ENCODE assay signal across 8 cellular contexts in genomic region chrX:44542567-44543325, GRCh38. TPM values are rescaled to one million over a fixed set of nuclear protein-coding genes. Genes with fewer than 3 reads are reported as not detected.
DNase-seq lines count a peak whose midpoint lies in the region; ATAC-seq and TF ChIP-seq lines count a peak whose summit lies in the region.

Gene FUNDC1, minus strand, starts transcription at chrX:44542859. Its CDS starts 27 bp downstream, at chrX:44542832.

- H3K27ac Mint-ChIP-seq in activated CD4-positive, alpha-beta T cell treated with anti-CD3 and anti-CD28 coated beads for 36 hours = peak within 1 kb of the TSS; percentile 85

- H3K4me1 Mint-ChIP-seq in activated CD4-positive, alpha-beta T cell treated with anti-CD3 and anti-CD28 coated beads for 36 hours = peaks cover 18% of the 10 kb centered on the region

- CTCF ChIA-PET in activated CD4-positive, alpha-beta T cell treated with anti-CD3 and anti-CD28 coated beads for 36 hours (lab: Charles Lee) = interaction anchor here (0.7 kb wide), 2 partner anchors 275 to 553 kb away, joined by 3 to 4 read pairs; no protein-coding TSS in a partner anchor

- TF ChIP-seq CTCF in choroid plexus epithelial cell (conservative IDR thresholded peaks at IDR 0.05; ENCODE audit: low read depth, low read length) = peak; percentile 50

- H3K36me3 Mint-ChIP-seq in activated CD4-positive, alpha-beta T cell treated with anti-CD3 and anti-CD28 coated beads for 36 hours (ENCODE audit: low read depth) = peaks cover 7% of the 10 kb centered on the region

- peak; percentile 97 for ATAC-seq in GM19043 (IDR thresholded peaks at IDR 0.05; ENCODE audit: low read depth, unreplicated experiment)
- peak; percentile 97 for ATAC-seq in HG03378 (IDR thresholded peaks at IDR 0.05; ENCODE audit: unreplicated experiment)
- ATAC-seq in activated CD4-positive, alpha-beta T cell treated with anti-CD3 and anti-CD28 coated beads for 36 hours = peak; percentile 97

- intact Hi-C loops in activated CD4-positive, alpha-beta T cell treated with anti-CD3 and anti-CD28 coated beads for 36 hours (cut with DNase I, micrococcal nuclease) = loop anchor here in 1 of 2 experiments (1.0 to 10.0 kb wide), 6 partner anchors 198 to 888 kb away; partner anchors contain the start of genes KDM6A and MAOA

- H3K4me3 Mint-ChIP-seq in activated CD4-positive, alpha-beta T cell treated with anti-CD3 and anti-CD28 coated beads for 36 hours = peak within 1 kb of the TSS; percentile 81

- no peaks in the 10 kb centered on the region for H3K27me3 Mint-ChIP-seq in activated CD4-positive, alpha-beta T cell treated with anti-CD3 and anti-CD28 coated beads for 36 hours

- POLR2A ChIA-PET in activated CD4-positive, alpha-beta T cell treated with anti-CD3 and anti-CD28 coated beads for 36 hours (lab: Charles Lee) = no interaction called here

- H3K4me3 ChIP-seq in choroid plexus epithelial cell (ENCODE audit: low read depth, low read length) = peak within 1 kb of the TSS; percentile 75

- H3K9me3 Mint-ChIP-seq in activated CD4-positive, alpha-beta T cell treated with anti-CD3 and anti-CD28 coated beads for 36 hours (ENCODE audit: low read depth) = no peaks in the 10 kb centered on the region

- DNase-seq in AML-193 (lab: John Stamatoyannopoulos, UW) (peak; percentile 70 to 76), NCI-H510A (lab: John Stamatoyannopoulos, UW) (peak; percentile 79), choroid plexus epithelial cell (ENCODE audit: low read depth) (peak; percentile 96), kidney glomerular epithelial cell (lab: John Stamatoyannopoulos, UW) (peak; percentile 72)
- peak; percentile 93 for DNase-seq in activated CD4-positive, alpha-beta T cell treated with anti-CD3 and anti-CD28 coated beads for 36 hours
- DNase-seq in stimulated activated CD4-positive, alpha-beta T cell treated with anti-CD3 and anti-CD28 coated beads, Interleukin-1b, Interleukin-23, amount 100 ng/mL, for 1 hour (ENCODE audit: low read depth in 2 of 2) = peak; percentile 68 to 74

RNA-seq across cellular contexts. Expression of gene FUNDC1, which starts in this region (rescaled TPM):
- 10 to 100 TPM; 12.4 to 12.5 TPM for total RNA-seq in activated CD4-positive, alpha-beta T cell treated with anti-CD3 and anti-CD28 coated beads for 36 hours

Comparison
In these comparisons a context has a peak if more than half of its experiments do, and no peak if none do; other contexts are left out.
1. Peak in every context shown above with its lines: DNase-seq, ATAC-seq and H3K4me3 ChIP-seq.